ENCODE assay signal across 25 cellular contexts in the genomic region with DNA sequence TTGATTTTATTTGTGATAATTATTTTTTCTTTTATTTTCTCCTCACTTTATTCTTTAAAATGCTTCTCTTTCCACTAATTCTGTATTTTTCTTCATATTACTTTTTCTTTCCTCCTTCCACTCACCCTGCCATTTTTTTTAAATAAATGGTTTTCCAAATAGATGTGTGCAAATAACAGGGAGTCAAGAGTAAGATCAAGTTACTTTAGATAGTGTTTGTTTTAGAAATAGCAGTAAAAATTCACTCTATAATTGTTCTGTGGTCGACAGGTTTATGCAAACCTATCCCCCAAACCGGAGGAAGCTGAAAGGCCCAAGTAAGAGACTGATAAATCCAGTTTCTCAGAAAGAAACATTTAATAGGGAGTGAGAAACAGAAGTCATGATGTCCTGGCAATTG.
A peak's percentile ranks its signal among the peaks of the same experiment; 100 is the strongest.
DNase-seq lines count a peak whose midpoint lies in the region; ATAC-seq lines count a peak whose summit lies in the region.
"Had no signal": no experiment of that assay in that cellular context is flagged by ENCODE, and none has a peak within 500 bp of the region (broad histone marks: within the 10 kb centered on the region; RNA-seq: fewer than 3 reads in every experiment).

No MANE protein-coding gene starts in this region.

- no peaks in the 10 kb centered on the region for H3K27me3 Mint-ChIP-seq in stimulated activated memory B cell treated with anti-CD40 and anti-IgM and Interleukin-4, amounts not matched to agents 10 μg/mL and 1 μg/mL and 100 μg/mL, for 72 hours

- H3K4me1 Mint-ChIP-seq in stimulated activated memory B cell treated with anti-CD40 and anti-IgM and Interleukin-4, amounts not matched to agents 10 μg/mL and 1 μg/mL and 100 μg/mL, for 72 hours, result peaks cover 23% of the 10 kb centered on the region
- H3K4me1 Mint-ChIP-seq: T-helper 17 cell had no signal

- DNase-seq in NCI-H748 (lab: John Stamatoyannopoulos, UW; ENCODE audit: unreplicated experiment) (peak; percentile 41), NCI-H748 treated with DMSO at 0.1 percent for 48 hours (lab: John Stamatoyannopoulos, UW) (no peak), NCI-H1048 (lab: John Stamatoyannopoulos, UW) (peak; percentile 87), OCI-M1 (lab: John Stamatoyannopoulos, UW) (peak; percentile 4), AG08395 (ENCODE audit: low spot score) (no peak), NAMALWA (ENCODE audit: low spot score) (no peak)
- DNase-seq: AML-193; CD4-positive, alpha-beta T cell; EL; GDM1; GOT3; Kasumi-1; NCI-H1694; NCI-H2029 treated with DMSO at 0.1 percent for 48 hours; NCI-H2171 treated with DMSO at 0.1 percent for 48 hours; NCI-H345; NCI-H524; PC-3; SJCRH30; T-helper 17 cell had no signal

- H3K36me3 Mint-ChIP-seq in stimulated activated memory B cell treated with anti-CD40 and anti-IgM and Interleukin-4, amounts not matched to agents 10 μg/mL and 1 μg/mL and 100 μg/mL, for 72 hours, result peaks cover 80% of the 10 kb centered on the region

- H3K27ac Mint-ChIP-seq in stimulated activated memory B cell treated with anti-CD40 and anti-IgM and Interleukin-4, amounts not matched to agents 10 μg/mL and 1 μg/mL and 100 μg/mL, for 72 hours, result peak overlapping the region; percentile 68
- H3K27ac Mint-ChIP-seq: CD4-positive, alpha-beta T cell; T-helper 17 cell had no signal

- H3K4me3 Mint-ChIP-seq in stimulated activated memory B cell treated with anti-CD40 and anti-IgM and Interleukin-4, amounts not matched to agents 10 μg/mL and 1 μg/mL and 100 μg/mL, for 72 hours, result no peak overlapping the region
- H3K4me3 Mint-ChIP-seq: CD4-positive, alpha-beta T cell; T-helper 17 cell had no signal

- ATAC-seq in stimulated activated memory B cell treated with anti-CD40 and anti-IgM and Interleukin-4, amounts not matched to agents 10 μg/mL and 1 μg/mL and 100 μg/mL, for 72 hours, result no peak
- ATAC-seq: GM12878, K562, PC-3, Right ventricle myocardium inferior, SK-N-SH treated with all-trans-retinoic acid at 6 μM for 48 hours, T-helper 17 cell had no signal

- H3K9me3 Mint-ChIP-seq in stimulated activated memory B cell treated with anti-CD40 and anti-IgM and Interleukin-4, amounts not matched to agents 10 μg/mL and 1 μg/mL and 100 μg/mL, for 72 hours, result peaks cover 15% of the 10 kb centered on the region
- H3K9me3 Mint-ChIP-seq: CD4-positive, alpha-beta T cell had no signal

Comparison
In these comparisons a context has a peak if more than half of its experiments do, and no peak if none do; other contexts are left out.
1. DNase-seq: peak in NCI-H748 (single experiment), NCI-H1048 (single experiment) and OCI-M1 (single experiment); none in NCI-H748 treated with DMSO at 0.1 percent for 48 hours (single experiment), AG08395 (single experiment) and NAMALWA (single experiment).